Comparison of ENCODE assay signal across 1 cellular context in the genomic region with DNA sequence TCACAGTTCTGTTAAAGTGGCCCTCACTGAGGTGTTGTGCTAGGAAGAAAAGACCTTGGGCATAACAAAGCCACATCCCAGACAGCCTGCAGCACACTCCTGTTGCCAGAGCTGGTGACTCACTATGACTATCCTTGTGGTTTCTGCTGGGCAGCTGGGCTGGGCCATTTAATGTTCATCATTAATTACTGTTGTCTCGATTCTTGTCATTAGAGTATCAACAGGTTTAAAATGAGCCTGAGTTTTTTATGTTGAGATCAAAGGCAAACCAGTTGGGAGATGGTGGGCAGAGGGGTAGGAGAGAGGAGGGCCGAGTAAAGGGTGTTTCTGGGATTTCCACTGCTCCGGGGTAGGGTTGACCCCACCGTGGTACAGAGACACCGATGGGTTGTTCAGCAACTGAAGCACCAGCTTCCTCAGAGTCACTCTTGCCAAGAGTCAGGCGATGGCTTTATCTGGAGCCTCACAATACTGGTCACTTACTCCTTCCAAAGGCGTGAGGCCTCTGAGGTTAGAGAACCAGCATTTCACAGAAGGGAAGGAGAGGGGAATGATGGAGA.
A peak's percentile ranks its signal among the peaks of the same experiment; 100 is the strongest.
TF ChIP-seq lines count a peak whose summit lies in the region.

No MANE protein-coding gene starts in this region.

TF ChIP-seq in HCT116, 20 proteins besides CTCF, POLR2A, EP300 and RAD21 (continued from another document):
- TF ChIP-seq POLR2AphosphoS5 (IDR thresholded peaks at IDR 0.05; ENCODE audit: low read depth, low read length) = peak; percentile 34; the same call in 1 of the 2 replicates
- peak; percentile 37 for TF ChIP-seq YY1 (IDR thresholded peaks at IDR 0.05; ENCODE audit: extremely low read depth, insufficient replicate concordance, low read depth, low read length)
